In genomic region chr19:35045667-35046300, GRCh38 we compare ENCODE assay signal across 9 cellular contexts. TPM values are rescaled to one million over a fixed set of nuclear protein-coding genes. Genes with fewer than 3 reads are reported as not detected.
DNase-seq lines count a peak whose midpoint lies in the region; ATAC-seq and TF ChIP-seq lines count a peak whose summit lies in the region.
"Had no signal": no experiment of that assay in that cellular context is flagged by ENCODE, and none has a peak within 500 bp of the region (broad histone marks: within the 10 kb centered on the region; RNA-seq: fewer than 3 reads in every experiment).

No MANE protein-coding gene starts in this region.

- no peak overlapping the region for H3K4me3 Mint-ChIP-seq in activated naive CD8-positive, alpha-beta T cell treated with anti-CD3 and anti-CD28 coated beads, Interleukin-2, amount 10 ng/mL, durations not matched to agents 7 days and 5 days

- no peak overlapping the region for H3K27ac ChIP-seq in uterus
- H3K27ac ChIP-seq in effector memory CD4-positive, alpha-beta T cell (ENCODE audit: insufficient read depth, low read length, poor library complexity, severe bottlenecking): no peak overlapping the region

- H3K27me3 Mint-ChIP-seq in activated naive CD8-positive, alpha-beta T cell treated with anti-CD3 and anti-CD28 coated beads, Interleukin-2, amount 10 ng/mL, durations not matched to agents 7 days and 5 days: no peaks in the 10 kb centered on the region

- ATAC-seq in GM21423 (IDR thresholded peaks at IDR 0.05; ENCODE audit: unreplicated experiment): peak; percentile 73
- ATAC-seq in activated naive CD8-positive, alpha-beta T cell treated with anti-CD3 and anti-CD28 coated beads, Interleukin-2, amount 10 ng/mL, durations not matched to agents 7 days and 5 days (ENCODE audit: low read depth): peak; percentile 91

- peaks cover 16% of the 10 kb centered on the region for H3K4me1 Mint-ChIP-seq in activated naive CD8-positive, alpha-beta T cell treated with anti-CD3 and anti-CD28 coated beads, Interleukin-2, amount 10 ng/mL, durations not matched to agents 7 days and 5 days

- intact Hi-C loops in uterus (cut with DNase I; ENCODE audit: low total_unique reads): no loop called here

- TF ChIP-seq CTCF in uterus (IDR thresholded peaks at IDR 0.05): peak in 1 of 4 experiments; percentile 8

- TF ChIP-seq POLR2A in uterus (IDR thresholded peaks at IDR 0.05): no peak

- DNase-seq in EH (ENCODE audit: low read depth): peak; percentile 62
- peak; percentile 25 for DNase-seq in NCI-H460 (ENCODE audit: extremely low read depth, low read depth)
- DNase-seq in activated naive CD8-positive, alpha-beta T cell treated with anti-CD3 and anti-CD28 coated beads, Interleukin-2, amount 10 ng/mL, durations not matched to agents 7 days and 5 days: no peak
- DNase-seq in lung microvascular endothelial cell (ENCODE audit: low read depth in 2 of 2): peak; percentile 64 to 81
- DNase-seq in uterus: no peak
- DNase-seq in effector memory CD4-positive, alpha-beta T cell: no peak
- DNase-seq in NCI-H128 (lab: John Stamatoyannopoulos, UW; ENCODE audit: unreplicated experiment): no peak

- H3K4me1 ChIP-seq in uterus: peaks cover 0 to 2% of the 10 kb centered on the region in 2 donors
- peaks cover 9% of the 10 kb centered on the region for H3K4me1 ChIP-seq in effector memory CD4-positive, alpha-beta T cell (ENCODE audit: control insufficient read depth, insufficient read depth, low read length, poor library complexity, severe bottlenecking)

- H3K36me3 ChIP-seq in uterus: no peaks in the 10 kb centered on the region
- no peaks in the 10 kb centered on the region for H3K36me3 ChIP-seq in effector memory CD4-positive, alpha-beta T cell (ENCODE audit: control insufficient read depth, insufficient read depth, low read length)

- POLR2A ChIA-PET in activated naive CD8-positive, alpha-beta T cell treated with anti-CD3 and anti-CD28 coated beads, Interleukin-2, amount 10 ng/mL, durations not matched to agents 7 days and 5 days (lab: Charles Lee): interaction anchor here (0.6 kb wide), 1 partner anchor 774 kb away, joined by 3 read pairs; no protein-coding TSS in a partner anchor

- H3K27ac Mint-ChIP-seq in activated naive CD8-positive, alpha-beta T cell treated with anti-CD3 and anti-CD28 coated beads, Interleukin-2, amount 10 ng/mL, durations not matched to agents 7 days and 5 days: no peak overlapping the region

- no peaks in the 10 kb centered on the region for H3K36me3 Mint-ChIP-seq in activated naive CD8-positive, alpha-beta T cell treated with anti-CD3 and anti-CD28 coated beads, Interleukin-2, amount 10 ng/mL, durations not matched to agents 7 days and 5 days

- no peaks in the 10 kb centered on the region for H3K9me3 Mint-ChIP-seq in activated naive CD8-positive, alpha-beta T cell treated with anti-CD3 and anti-CD28 coated beads, Interleukin-2, amount 10 ng/mL, durations not matched to agents 7 days and 5 days

- no peak overlapping the region for H3K4me3 ChIP-seq in uterus
- no peak overlapping the region for H3K4me3 ChIP-seq in effector memory CD4-positive, alpha-beta T cell (ENCODE audit: insufficient read depth, low read depth, low read length, poor library complexity, severe bottlenecking)

- no peaks in the 10 kb centered on the region for H3K9me3 ChIP-seq in uterus
- H3K9me3 ChIP-seq in effector memory CD4-positive, alpha-beta T cell (ENCODE audit: control insufficient read depth, low read length): no peaks in the 10 kb centered on the region

- H3K27me3 ChIP-seq in uterus: no peaks in the 10 kb centered on the region
- H3K27me3 ChIP-seq in effector memory CD4-positive, alpha-beta T cell (replicated peaks; ENCODE audit: control insufficient read depth, insufficient read depth, low read length, poor library complexity, severe bottlenecking): no peaks in the 10 kb centered on the region

RNA-seq across cellular contexts. Expression of gene HPN, which starts 4.3 kb away (rescaled TPM):
- total RNA-seq in NCI-H460 (2014; rRNA removed; shearing (Covaris generic)): not detected in 2 replicates
- 0.14 TPM in 1 of 2 replicates, not detected in the other for polyA plus RNA-seq in NCI-H460 (2014; cell fraction: nucleus; rRNA removed)
- under 1 TPM in 1 of 2 experiments, not detected in 1; 0.20 TPM for total RNA-seq in activated naive CD8-positive, alpha-beta T cell treated with anti-CD3 and anti-CD28 coated beads, Interleukin-2, amount 10 ng/mL, durations not matched to agents 7 days and 5 days
- under 0.01 TPM in 2 replicates for total RNA-seq in lung microvascular endothelial cell
- total RNA-seq in uterus: 1 to 10 TPM in 2 of 4 donors, under 1 TPM in 2; 0.26 to 2.7 (median 0.68) TPM
- total RNA-seq: T-helper 2 cell treated with Interferon-gamma antibody and Interleukin-4, amounts not matched to agents 100 ng/mL and 5 ng/mL, for 36 hours had no signal

RNA-seq across cellular contexts. Expression of gene SCN1B, which starts 15.5 kb away (rescaled TPM):
- total RNA-seq in NCI-H460 (2014; rRNA removed; shearing (Covaris generic)): 0.61 and 0.82 TPM in 2 replicates
- 1.2 and 3.3 TPM in 2 replicates for polyA plus RNA-seq in NCI-H460 (2014; cell fraction: nucleus; rRNA removed)
- 1 to 10 TPM in 1 of 2 experiments, under 1 TPM in 1; 0.85 to 1.2 TPM for total RNA-seq in activated naive CD8-positive, alpha-beta T cell treated with anti-CD3 and anti-CD28 coated beads, Interleukin-2, amount 10 ng/mL, durations not matched to agents 7 days and 5 days
- total RNA-seq in lung microvascular endothelial cell: 5.2 and 5.7 TPM in 2 replicates
- total RNA-seq in uterus: 10 to 100 TPM in 1 of 4 donors, under 1 TPM in 3; 0.26 to 15.2 (median 0.78) TPM

RNA-seq across cellular contexts. Expression of gene GRAMD1A, which starts 45.7 kb away (rescaled TPM):
- 28.8 and 34.5 TPM in 2 replicates for total RNA-seq in NCI-H460 (2014; rRNA removed; shearing (Covaris generic))
- polyA plus RNA-seq in NCI-H460 (2014; cell fraction: nucleus; rRNA removed): 33.0 and 34.1 TPM in 2 replicates
- 100 to 1,000 TPM; 173 to 187 TPM for total RNA-seq in activated naive CD8-positive, alpha-beta T cell treated with anti-CD3 and anti-CD28 coated beads, Interleukin-2, amount 10 ng/mL, durations not matched to agents 7 days and 5 days
- 24.6 and 32.9 TPM in 2 replicates for total RNA-seq in lung microvascular endothelial cell
- 10 to 100 TPM; 40.0 to 89.8 (median 52.2) TPM for total RNA-seq in uterus

Comparison
In these comparisons a context has a peak if more than half of its experiments do, and no peak if none do; other contexts are left out.
1. DNase-seq: peak in EH (single experiment), NCI-H460 (single experiment) and lung microvascular endothelial cell (2 of 2); none in activated naive CD8-positive, alpha-beta T cell treated with anti-CD3 and anti-CD28 coated beads, Interleukin-2, amount 10 ng/mL, durations not matched to agents 7 days and 5 days (single experiment), uterus (0 of 2), effector memory CD4-positive, alpha-beta T cell (0 of 3) and NCI-H128 (single experiment).